ENCODE assay signal across 7 cellular contexts in the genomic region with DNA sequence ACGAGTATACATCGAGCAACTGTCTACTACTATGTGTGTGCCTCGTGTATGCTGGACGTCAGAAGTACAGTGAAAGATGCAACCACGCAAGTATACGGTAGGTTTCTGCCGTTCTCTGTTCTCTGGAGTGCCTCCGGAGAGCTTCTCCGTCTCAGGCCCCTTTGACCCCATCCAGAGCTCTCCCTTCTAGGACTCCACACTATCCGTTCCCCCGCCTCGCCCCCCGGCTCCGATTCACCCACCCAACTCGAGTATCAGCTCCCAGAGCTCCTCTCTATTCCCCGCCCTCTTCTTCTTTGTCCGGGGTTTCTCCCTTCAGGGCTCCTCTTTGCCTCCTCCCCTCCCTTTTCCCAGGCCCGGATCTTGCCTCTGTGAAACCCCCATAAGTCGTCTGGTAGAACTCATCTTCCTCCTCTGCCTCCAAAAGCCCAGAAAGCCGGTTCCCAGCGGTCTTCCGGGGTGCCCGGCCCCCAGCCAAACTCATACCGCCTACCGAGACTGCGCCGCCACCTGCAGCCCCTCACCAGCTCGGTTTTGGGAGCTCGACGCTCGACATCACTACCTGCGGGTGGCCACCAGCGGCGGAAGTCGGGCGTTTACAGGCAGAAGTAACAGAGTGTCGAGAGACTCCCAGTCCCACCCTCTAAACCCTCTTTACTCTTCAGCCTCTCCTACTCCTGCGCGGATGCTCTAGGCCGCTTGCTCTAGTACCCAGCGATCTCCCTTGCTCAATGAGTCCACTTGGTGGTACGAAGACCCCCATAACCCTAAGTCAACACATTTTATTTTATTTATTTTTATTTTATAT. TPM values are rescaled to one million over a fixed set of nuclear protein-coding genes. Genes with fewer than 3 reads are reported as not detected.
A peak's percentile ranks its signal among the peaks of the same experiment; 100 is the strongest.
DNase-seq lines count a peak whose midpoint lies in the region; ATAC-seq and TF ChIP-seq lines count a peak whose summit lies in the region.

A gene with protein sequence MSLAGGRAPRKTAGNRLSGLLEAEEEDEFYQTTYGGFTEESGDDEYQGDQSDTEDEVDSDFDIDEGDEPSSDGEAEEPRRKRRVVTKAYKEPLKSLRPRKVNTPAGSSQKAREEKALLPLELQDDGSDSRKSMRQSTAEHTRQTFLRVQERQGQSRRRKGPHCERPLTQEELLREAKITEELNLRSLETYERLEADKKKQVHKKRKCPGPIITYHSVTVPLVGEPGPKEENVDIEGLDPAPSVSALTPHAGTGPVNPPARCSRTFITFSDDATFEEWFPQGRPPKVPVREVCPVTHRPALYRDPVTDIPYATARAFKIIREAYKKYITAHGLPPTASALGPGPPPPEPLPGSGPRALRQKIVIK (minus strand): TSS at position 560 of the 808 bp plus-strand sequence. CDS start 76 bp downstream, at position 484.

- H3K4me2 ChIP-seq in hepatocyte, result peak within 1 kb of the TSS; percentile 83

- peaks cover 11% of the 10 kb centered on the region for H3K4me1 ChIP-seq in hepatocyte (ENCODE audit: insufficient read depth)

- peak; percentile 67 for ATAC-seq in GM18508 (IDR thresholded peaks at IDR 0.05; ENCODE audit: insufficient read depth, unreplicated experiment)
- peak; percentile 88 for ATAC-seq in HG02981 (IDR thresholded peaks at IDR 0.05; ENCODE audit: unreplicated experiment)

- H3K27ac ChIP-seq in hepatocyte, result peak within 1 kb of the TSS; percentile 97

- H2AFZ ChIP-seq in hepatocyte, result peak within 1 kb of the TSS; percentile 78

- peaks cover 3% of the 10 kb centered on the region for H4K20me1 ChIP-seq in hepatocyte (ENCODE audit: insufficient read depth, poor library complexity, severe bottlenecking)

- no peaks in the 10 kb centered on the region for H3K9me2 ChIP-seq in hepatocyte (replicated peaks; ENCODE audit: insufficient read depth)

- H3K36me3 ChIP-seq in hepatocyte (replicated peaks; ENCODE audit: insufficient read depth, low read depth), result no peaks in the 10 kb centered on the region

- peaks cover 33% of the 10 kb centered on the region for H3K79me2 ChIP-seq in hepatocyte

- H3K9me3 ChIP-seq in hepatocyte (ENCODE audit: low read depth), result no peaks in the 10 kb centered on the region

- H3K4me3 ChIP-seq in astrocyte of the cerebellum (ENCODE audit: low read depth, low read length), result peak within 1 kb of the TSS; percentile 91
- peak within 1 kb of the TSS; percentile 91 for H3K4me3 ChIP-seq in hepatocyte
- H3K4me3 ChIP-seq in retinal pigment epithelial cell (ENCODE audit: low read length), result peak within 1 kb of the TSS; percentile 91

- no peak for TF ChIP-seq CTCF in astrocyte of the cerebellum (IDR thresholded peaks at IDR 0.05; ENCODE audit: low read depth, low read length, missing control alignments)
- TF ChIP-seq CTCF in hepatocyte (IDR thresholded peaks at IDR 0.05; ENCODE audit: poor library complexity), result no peak
- TF ChIP-seq CTCF in retinal pigment epithelial cell (conservative IDR thresholded peaks at IDR 0.05; ENCODE audit: low read depth, low read length), result no peak

- in situ Hi-C loops in astrocyte of the cerebellum (cut with HindIII; ENCODE audit: low sequenced_read_pairs), result no loop called here

- DNase-seq in NCI-H2081 treated with DMSO at 0.1 percent for 48 hours (lab: John Stamatoyannopoulos, UW) (peak; percentile 91), T1000 (lab: John Stamatoyannopoulos, UW) (peak; percentile 55), astrocyte of the cerebellum (ENCODE audit: low read depth) (peak; percentile 68), hepatocyte (ENCODE audit: low spot score) (peak; percentile 93), retinal pigment epithelial cell (ENCODE audit: low read depth) (peak; percentile 72)

- H3K27me3 ChIP-seq in hepatocyte, result no peaks in the 10 kb centered on the region

- WGBS in hepatocyte (ENCODE audit: low lambda C conversion rate, missing lambda C conversion rate), result under 1% methylated on average over 42 of the region's 42 CpGs

RNA-seq across cellular contexts. Expression of the gene that starts here (rescaled TPM):
- total RNA-seq in hepatocyte, result 46.0 and 48.1 TPM in 2 replicates
- 52.2 and 53.1 TPM in 2 replicates for polyA plus RNA-seq in hepatocyte

Comparison
In these comparisons a context has a peak if more than half of its experiments do, and no peak if none do; other contexts are left out.
1. Peak in every context shown above with its lines: DNase-seq, ATAC-seq, H3K4me3 ChIP-seq and H3K27ac ChIP-seq.